ENCODE assay signal across 9 cellular contexts in genomic region chr2:19358242-19359020, GRCh38. TPM values are rescaled to one million over a fixed set of nuclear protein-coding genes. Genes with fewer than 3 reads are reported as not detected.
A peak's percentile ranks its signal among the peaks of the same experiment; 100 is the strongest.
DNase-seq lines count a peak whose midpoint lies in the region; ATAC-seq lines count a peak whose summit lies in the region.
"Had no signal": no experiment of that assay in that cellular context is flagged by ENCODE, and none has a peak within 500 bp of the region (broad histone marks: within the 10 kb centered on the region; RNA-seq: fewer than 3 reads in every experiment).

Gene OSR1 (minus strand): TSS chr2:19358623. CDS start chr2:19353805, 4,818 bp downstream.

- H3K4me1 Mint-ChIP-seq in activated T-helper 17 cell treated with anti-CD3 and anti-CD28 coated beads, Interleukin-2, amount 50 U/mL, for 72 hours, result peaks cover 10% of the 10 kb centered on the region

- DNase-seq in COLO668 (lab: John Stamatoyannopoulos, UW; ENCODE audit: unreplicated experiment) (peak; percentile 68), Kasumi-1 (lab: John Stamatoyannopoulos, UW) (peak; percentile 15 to 26), left ventricle myocardium superior (peak; percentile 83), NCI-H2029 treated with DMSO at 0.1 percent for 48 hours (lab: John Stamatoyannopoulos, UW) (no peak), cerebellar cortex (ENCODE audit: low spot score) (no peak)

- H3K4me3 Mint-ChIP-seq in activated T-helper 17 cell treated with anti-CD3 and anti-CD28 coated beads, Interleukin-2, amount 50 U/mL, for 72 hours, result peak within 1 kb of the TSS; percentile 50

- H3K27ac ChIP-seq in rectal smooth muscle tissue (ENCODE audit: low read depth, low read length), result peak within 1 kb of the TSS; percentile 82

- peak; percentile 32 for ATAC-seq in activated T-helper 17 cell treated with anti-CD3 and anti-CD28 coated beads, Interleukin-2, amount 50 U/mL, for 72 hours (replicated peaks)
- ATAC-seq in left ventricle myocardium superior, result peak; percentile 76
- ATAC-seq in HG02678 (IDR thresholded peaks at IDR 0.05; ENCODE audit: unreplicated experiment), result no peak

- no peaks in the 10 kb centered on the region for H3K9me3 Mint-ChIP-seq in activated T-helper 17 cell treated with anti-CD3 and anti-CD28 coated beads, Interleukin-2, amount 50 U/mL, for 72 hours

- no peaks in the 10 kb centered on the region for H3K4me1 ChIP-seq in rectal smooth muscle tissue (ENCODE audit: control insufficient read depth, insufficient read depth, low read length)

- H3K36me3 ChIP-seq in rectal smooth muscle tissue (ENCODE audit: control insufficient read depth, insufficient read depth, low read length), result no peaks in the 10 kb centered on the region

- peak within 1 kb of the TSS; percentile 64 for H3K9ac ChIP-seq in rectal smooth muscle tissue (ENCODE audit: low read length)

- H3K27me3 Mint-ChIP-seq in activated T-helper 17 cell treated with anti-CD3 and anti-CD28 coated beads, Interleukin-2, amount 50 U/mL, for 72 hours, result peaks cover 69% of the 10 kb centered on the region

- no peaks in the 10 kb centered on the region for H3K36me3 Mint-ChIP-seq in activated T-helper 17 cell treated with anti-CD3 and anti-CD28 coated beads, Interleukin-2, amount 50 U/mL, for 72 hours (ENCODE audit: low read depth)

- no peak within 1 kb of the TSS for H3K27ac Mint-ChIP-seq in activated T-helper 17 cell treated with anti-CD3 and anti-CD28 coated beads, Interleukin-2, amount 50 U/mL, for 72 hours

- peaks cover 14% of the 10 kb centered on the region for H3K27me3 ChIP-seq in rectal smooth muscle tissue (ENCODE audit: control insufficient read depth, insufficient read depth, low read length)

- H3K4me3 ChIP-seq in rectal smooth muscle tissue (ENCODE audit: low read length), result peak within 1 kb of the TSS; percentile 79

- intact Hi-C loops in left ventricle myocardium superior (cut with micrococcal nuclease), result no loop called here

RNA-seq across cellular contexts. Expression of gene OSR1, which starts in this region (rescaled TPM):
- not detected for total RNA-seq in activated T-helper 17 cell treated with anti-CD3 and anti-CD28 coated beads, Interleukin-2, amount 50 U/mL, for 72 hours
- 8.0 TPM for total RNA-seq in left ventricle myocardium superior
- total RNA-seq: pulmonary artery endothelial cell had no signal

Comparison
In these comparisons a context has a peak if more than half of its experiments do, and no peak if none do; other contexts are left out.
1. Peak in ATAC-seq in activated T-helper 17 cell treated with anti-CD3 and anti-CD28 coated beads, Interleukin-2, amount 50 U/mL, for 72 hours; RNA of the gene not detected or under 1 TPM.
2. DNase-seq: peak in COLO668 (single experiment), Kasumi-1 (2 of 2) and left ventricle myocardium superior (single experiment); none in NCI-H2029 treated with DMSO at 0.1 percent for 48 hours (single experiment) and cerebellar cortex (single experiment).